In genomic region chr7:2495402-2496309, GRCh38 we compare ENCODE assay signal across 1 cellular context.
TF ChIP-seq lines count a peak whose summit lies in the region.

No MANE protein-coding gene starts in this region.

TF ChIP-seq in H1, 55 proteins besides CTCF, POLR2A, EP300 and RAD21:
- 0 out of 2 replicates have a peak, but pooled peaks have one; percentile 14 for TF ChIP-seq CREB1 (IDR thresholded peaks at IDR 0.05)
- no peak for TF ChIP-seq GABPA (IDR thresholded peaks at IDR 0.05; ENCODE audit: borderline replicate concordance, insufficient read depth, low read length)
- peak; percentile 12; the same call in 1 of the 2 replicates for TF ChIP-seq KDM1A (IDR thresholded peaks at IDR 0.05; ENCODE audit: borderline replicate concordance, low read length)
- 0 out of 2 replicates have a peak, but pooled peaks have one; percentile 33 for TF ChIP-seq RBBP5 (IDR thresholded peaks at IDR 0.05; ENCODE audit: borderline replicate concordance, low read depth, low read length)
